In genomic region chr11:46722566-46723358, GRCh38 we compare ENCODE assay signal across 31 cellular contexts. TPM values are rescaled to one million over a fixed set of nuclear protein-coding genes. Genes with fewer than 3 reads are reported as not detected.
"Had no signal": no experiment of that assay in that cellular context is flagged by ENCODE, and none has a peak within 500 bp of the region (broad histone marks: within the 10 kb centered on the region; RNA-seq: fewer than 3 reads in every experiment).

No MANE protein-coding gene starts in this region.

- H3K27me3 ChIP-seq: brain microvascular endothelial cell, dorsolateral prefrontal cortex, esophagus muscularis mucosa, foreskin keratinocyte, gastrocnemius medialis, heart left ventricle had no signal

- FAIRE-seq: astrocyte, bronchial epithelial cell had no signal

- DNase-seq: activated CD4-positive, alpha-beta memory T cell treated with anti-CD3 and anti-CD28 coated beads for 36 hours; activated CD4-positive, alpha-beta T cell treated with anti-CD3 and anti-CD28 coated beads for 36 hours; activated CD4-positive, alpha-beta T cell treated with anti-CD3 and anti-CD28 coated beads, Interleukin-2, amount 10 ng/mL, durations not matched to agents 24 days and 14 days; activated CD4-positive, CD25-positive, alpha-beta regulatory T cell; activated CD4-positive, CD25-positive, alpha-beta regulatory T cell treated with anti-CD3 and anti-CD28 coated beads, Interleukin-2, amount 50 U/mL, for 72 hours; activated CD8-positive, alpha-beta memory T cell treated with anti-CD3 and anti-CD28 coated beads, Interleukin-2, amount 10 ng/mL, durations not matched to agents 7 days and 5 days; activated CD8-positive, alpha-beta memory T cell treated with anti-CD3 and anti-CD28 coated beads, Interleukin-2, amount 50 U/mL, for 4 hours; activated CD8-positive, alpha-beta T cell treated with anti-CD3 and anti-CD28 coated beads, Interleukin-2, amount 10 ng/mL, durations not matched to agents 7 days and 5 days; activated gamma-delta T cell treated with Interleukin-2 at 50 U/mL for 16 hours; activated naive CD4-positive, alpha-beta T cell treated with anti-CD3 and anti-CD28 coated beads, Interleukin-2, amount 50 U/mL, for 16 hours; activated naive CD4-positive, alpha-beta T cell treated with Interleukin-2 at 50 U/mL for 16 hours; activated T-cell treated with anti-CD3 and anti-CD28 coated beads, Interleukin-2, amount 50 U/mL, for 4 hours; amniotic stem cell; anterior cingulate cortex; brain microvascular endothelial cell; dorsolateral prefrontal cortex; effector memory CD4-positive, alpha-beta T cell; endodermal cell; foreskin keratinocyte; gastrocnemius medialis; glutamatergic neuron; heart left ventricle; T-helper 2 cell had no signal

- ATAC-seq: activated CD4-positive, alpha-beta T cell treated with anti-CD3 and anti-CD28 coated beads for 36 hours; activated CD8-positive, alpha-beta memory T cell treated with anti-CD3 and anti-CD28 coated beads, Interleukin-2, amount 10 ng/mL, durations not matched to agents 7 days and 5 days; activated CD8-positive, alpha-beta T cell treated with anti-CD3 and anti-CD28 coated beads, Interleukin-2, amount 10 ng/mL, durations not matched to agents 7 days and 5 days; activated T-cell treated with anti-CD3 and anti-CD28 coated beads, Interleukin-2, amount 50 U/mL, for 4 hours; foreskin keratinocyte; gastrocnemius medialis; heart left ventricle had no signal

- H3K4me3 ChIP-seq: coronary artery, dorsolateral prefrontal cortex, esophagus muscularis mucosa, gastrocnemius medialis, heart left ventricle had no signal

- H3K36me3 ChIP-seq: brain microvascular endothelial cell, esophagus muscularis mucosa, gastrocnemius medialis, heart left ventricle had no signal

- H3K4me1 ChIP-seq: esophagus muscularis mucosa, foreskin keratinocyte, gastrocnemius medialis, heart left ventricle had no signal

- H3K27ac ChIP-seq: brain microvascular endothelial cell, coronary artery, dorsolateral prefrontal cortex, esophagus muscularis mucosa, foreskin keratinocyte, gastrocnemius medialis, heart left ventricle had no signal

- H3K9me3 ChIP-seq: esophagus muscularis mucosa, gastrocnemius medialis, heart left ventricle had no signal

RNA-seq across cellular contexts. Expression of gene F2, which starts 3.7 kb away (rescaled TPM):
- total RNA-seq: activated CD4-positive, alpha-beta T cell treated with anti-CD3 and anti-CD28 coated beads for 36 hours; activated CD8-positive, alpha-beta memory T cell treated with anti-CD3 and anti-CD28 coated beads for 36 hours; activated CD8-positive, alpha-beta memory T cell treated with anti-CD3 and anti-CD28 coated beads, Interleukin-2, amount 10 ng/mL, durations not matched to agents 7 days and 5 days; activated T-helper 1 cell treated with anti-CD3 and anti-CD28 coated beads, Interleukin-12 subunit alpha, Interleukin-12 subunit beta, Interleukin-2, Interleukin-4 antibody, amounts not matched to agents 30 ng/mL and 10 ng/mL and 1 ng/mL, durations not matched to agents 14 hours and 24 hours and 36 hours; cardiac septum; foreskin keratinocyte had no signal
- polyA plus RNA-seq: adipose tissue, foreskin keratinocyte had no signal
